1 cellular context compared by ENCODE assay signal in the genomic region with DNA sequence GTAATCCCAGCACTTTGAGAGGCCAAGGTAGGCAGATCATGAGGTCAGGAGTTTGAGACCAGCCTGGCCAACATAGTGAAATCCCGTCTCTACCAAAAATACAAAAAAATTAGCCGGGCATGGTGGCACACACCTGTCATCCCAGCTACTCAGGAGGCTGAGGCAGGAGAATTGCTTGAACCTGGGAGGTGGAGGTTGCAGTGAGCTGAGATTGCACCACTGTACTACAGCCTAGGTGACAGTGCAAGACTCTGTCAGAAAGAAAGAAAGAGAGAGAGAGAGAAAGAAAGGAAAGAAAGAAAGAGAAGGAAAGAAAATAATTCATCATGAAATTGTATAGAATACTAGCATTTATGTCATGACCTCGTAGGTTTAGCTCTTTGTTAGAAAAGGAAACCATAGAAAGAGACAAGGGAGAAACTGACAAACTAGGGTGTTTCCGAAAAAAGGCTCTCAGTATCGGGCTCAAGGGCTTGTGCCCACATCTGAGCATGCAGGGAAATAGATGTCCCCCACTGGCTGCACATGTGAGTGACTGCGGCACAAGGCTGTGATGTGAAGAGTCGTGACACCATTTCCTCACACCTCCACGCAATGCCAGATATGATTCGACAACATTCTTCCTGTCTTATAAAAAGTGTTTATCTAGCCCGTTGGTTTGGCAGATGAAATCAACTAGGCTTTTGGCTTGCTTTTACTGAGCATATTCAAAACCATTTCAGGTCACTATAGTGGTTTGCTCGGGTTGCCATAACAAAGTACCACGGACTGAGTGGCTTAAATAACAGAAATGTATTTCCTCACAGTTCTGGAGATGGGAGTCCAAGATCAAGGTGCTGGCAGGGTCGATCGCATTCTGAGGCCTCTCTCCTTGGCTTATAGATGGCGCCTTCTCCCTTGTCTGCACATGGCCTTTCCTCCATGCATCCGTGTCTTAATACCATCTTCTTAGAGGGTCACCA.
TF ChIP-seq lines count a peak whose summit lies in the region.

No MANE protein-coding gene starts in this region.

TF ChIP-seq in K562, 482 proteins besides CTCF, POLR2A, EP300 and RAD21 (continued from another document and continues in another):
- no peak for TF ChIP-seq CHAMP1 (IDR thresholded peaks at IDR 0.05)
- TF ChIP-seq ZNF77 (CRISPR knock-in tag; IDR thresholded peaks at IDR 0.05): no peak
- no peak for TF ChIP-seq E2F3 (CRISPR knock-in tag; IDR thresholded peaks at IDR 0.05)
- TF ChIP-seq ZEB2 (IDR thresholded peaks at IDR 0.05): no peak; the same call in none of the 2 replicates
- TF ChIP-seq, protein P1, sequence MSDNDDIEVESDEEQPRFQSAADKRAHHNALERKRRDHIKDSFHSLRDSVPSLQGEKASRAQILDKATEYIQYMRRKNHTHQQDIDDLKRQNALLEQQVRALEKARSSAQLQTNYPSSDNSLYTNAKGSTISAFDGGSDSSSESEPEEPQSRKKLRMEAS (CRISPR knock-in tag; IDR thresholded peaks at IDR 0.05): peak; percentile 71
- no peak for TF ChIP-seq NFE2L1 (tag; IDR thresholded peaks at IDR 0.05; ENCODE audit: borderline replicate concordance, low read depth)
- TF ChIP-seq, protein P2, sequence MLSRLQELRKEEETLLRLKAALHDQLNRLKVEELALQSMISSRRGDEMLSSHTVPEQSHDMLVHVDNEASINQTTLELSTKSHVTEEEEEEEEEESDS (CRISPR knock-in tag; IDR thresholded peaks at IDR 0.05): no peak
- TF ChIP-seq ZNF384 (IDR thresholded peaks at IDR 0.05; ENCODE audit: low read depth, low read length): no peak
- TF ChIP-seq GABPB1 (CRISPR knock-in tag; IDR thresholded peaks at IDR 0.05): 0 out of 2 replicates have a peak, but pooled peaks have one; percentile 32
- TF ChIP-seq CREB5 (CRISPR knock-in tag; IDR thresholded peaks at IDR 0.05): no peak
- no peak; the same call in 1 of the 2 replicates for TF ChIP-seq ZFX (CRISPR knock-in tag; IDR thresholded peaks at IDR 0.05)
- TF ChIP-seq ILF3 (IDR thresholded peaks at IDR 0.05; ENCODE audit: borderline replicate concordance): no peak
- TF ChIP-seq, protein P3, sequence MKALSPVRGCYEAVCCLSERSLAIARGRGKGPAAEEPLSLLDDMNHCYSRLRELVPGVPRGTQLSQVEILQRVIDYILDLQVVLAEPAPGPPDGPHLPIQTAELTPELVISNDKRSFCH (CRISPR knock-in tag; IDR thresholded peaks at IDR 0.05): no peak
- TF ChIP-seq, protein P3 (tag; IDR thresholded peaks at IDR 0.05): no peak
- TF ChIP-seq KDM1A (IDR thresholded peaks at IDR 0.05): peak in 1 of 2 experiments; percentile 55; a peak in 3 of 4 replicates
- TF ChIP-seq, protein P4, sequence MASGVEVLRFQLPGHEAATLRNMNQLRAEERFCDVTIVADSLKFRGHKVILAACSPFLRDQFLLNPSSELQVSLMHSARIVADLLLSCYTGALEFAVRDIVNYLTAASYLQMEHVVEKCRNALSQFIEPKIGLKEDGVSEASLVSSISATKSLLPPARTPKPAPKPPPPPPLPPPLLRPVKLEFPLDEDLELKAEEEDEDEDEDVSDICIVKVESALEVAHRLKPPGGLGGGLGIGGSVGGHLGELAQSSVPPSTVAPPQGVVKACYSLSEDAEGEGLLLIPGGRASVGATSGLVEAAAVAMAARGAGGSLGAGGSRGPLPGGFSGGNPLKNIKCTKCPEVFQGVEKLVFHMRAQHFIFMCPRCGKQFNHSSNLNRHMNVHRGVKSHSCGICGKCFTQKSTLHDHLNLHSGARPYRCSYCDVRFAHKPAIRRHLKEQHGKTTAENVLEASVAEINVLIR (CRISPR knock-in tag; IDR thresholded peaks at IDR 0.05): no peak
- TF ChIP-seq ZNF263 (CRISPR knock-in tag; IDR thresholded peaks at IDR 0.05; ENCODE audit: borderline replicate concordance): peak; percentile 19; the same call in 1 of the 2 replicates
- TF ChIP-seq KAT7 (CRISPR knock-in tag; IDR thresholded peaks at IDR 0.05; ENCODE audit: borderline replicate concordance): peak; percentile 71; the same call in 1 of the 2 replicates
- TF ChIP-seq NFIC (IDR thresholded peaks at IDR 0.05): no peak; the same call in 1 of the 2 replicates
- peak; percentile 46 for TF ChIP-seq RBBP5 (IDR thresholded peaks at IDR 0.05; ENCODE audit: borderline replicate concordance, insufficient read depth, low read length, poor library complexity, severe bottlenecking)
- TF ChIP-seq ZFP36 (IDR thresholded peaks at IDR 0.05; ENCODE audit: low read depth, low read length, partially characterized antibody): no peak
- TF ChIP-seq TFAM (CRISPR knock-in tag; conservative IDR thresholded peaks at IDR 0.05): no peak
- TF ChIP-seq BRD9 (IDR thresholded peaks at IDR 0.05; ENCODE audit: low read depth, partially characterized antibody): peak; percentile 60
- TF ChIP-seq SRSF1 (IDR thresholded peaks at IDR 0.05; ENCODE audit: low read depth, low read length): no peak
- peak; percentile 59 for TF ChIP-seq NKRF (IDR thresholded peaks at IDR 0.05; ENCODE audit: borderline replicate concordance)
- TF ChIP-seq, protein P5, sequence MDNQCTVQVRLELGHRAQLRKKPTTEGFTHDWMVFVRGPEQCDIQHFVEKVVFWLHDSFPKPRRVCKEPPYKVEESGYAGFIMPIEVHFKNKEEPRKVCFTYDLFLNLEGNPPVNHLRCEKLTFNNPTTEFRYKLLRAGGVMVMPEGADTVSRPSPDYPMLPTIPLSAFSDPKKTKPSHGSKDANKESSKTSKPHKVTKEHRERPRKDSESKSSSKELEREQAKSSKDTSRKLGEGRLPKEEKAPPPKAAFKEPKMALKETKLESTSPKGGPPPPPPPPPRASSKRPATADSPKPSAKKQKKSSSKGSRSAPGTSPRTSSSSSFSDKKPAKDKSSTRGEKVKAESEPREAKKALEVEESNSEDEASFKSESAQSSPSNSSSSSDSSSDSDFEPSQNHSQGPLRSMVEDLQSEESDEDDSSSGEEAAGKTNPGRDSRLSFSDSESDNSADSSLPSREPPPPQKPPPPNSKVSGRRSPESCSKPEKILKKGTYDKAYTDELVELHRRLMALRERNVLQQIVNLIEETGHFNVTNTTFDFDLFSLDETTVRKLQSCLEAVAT (IDR thresholded peaks at IDR 0.05): peak in 1 of 2 experiments; percentile 84; a peak in 2 of 4 replicates
- TF ChIP-seq MAFF (IDR thresholded peaks at IDR 0.05; ENCODE audit: low read length): no peak
- TF ChIP-seq, protein P6, sequence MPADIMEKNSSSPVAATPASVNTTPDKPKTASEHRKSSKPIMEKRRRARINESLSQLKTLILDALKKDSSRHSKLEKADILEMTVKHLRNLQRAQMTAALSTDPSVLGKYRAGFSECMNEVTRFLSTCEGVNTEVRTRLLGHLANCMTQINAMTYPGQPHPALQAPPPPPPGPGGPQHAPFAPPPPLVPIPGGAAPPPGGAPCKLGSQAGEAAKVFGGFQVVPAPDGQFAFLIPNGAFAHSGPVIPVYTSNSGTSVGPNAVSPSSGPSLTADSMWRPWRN (IDR thresholded peaks at IDR 0.05; ENCODE audit: low read depth): no peak
- no peak for TF ChIP-seq ZNF766 (CRISPR knock-in tag; conservative IDR thresholded peaks at IDR 0.05)
- TF ChIP-seq TSC22D4 (tag; IDR thresholded peaks at IDR 0.05): peak; percentile 55; the same call in 1 of the 2 replicates
